Comparison of ENCODE assay signal across 21 cellular contexts in genomic region chr11:129191649-129192048, GRCh38. TPM values are rescaled to one million over a fixed set of nuclear protein-coding genes. Genes with fewer than 3 reads are reported as not detected.
DNase-seq lines count a peak whose midpoint lies in the region; ATAC-seq and TF ChIP-seq lines count a peak whose summit lies in the region.
"Had no signal": no experiment of that assay in that cellular context is flagged by ENCODE, and none has a peak within 500 bp of the region (broad histone marks: within the 10 kb centered on the region; RNA-seq: fewer than 3 reads in every experiment).

No MANE protein-coding gene starts in this region.

- peaks cover 0 to 6% of the 10 kb centered on the region in 2 donors for H3K9me3 Mint-ChIP-seq in stimulated activated naive CD8-positive, alpha-beta T cell treated with anti-CD3 and anti-CD28 coated beads, Interleukin-15, amount 100 ng/mL, for 72 hours
- H3K9me3 Mint-ChIP-seq in activated CD4-positive, alpha-beta memory T cell treated with anti-CD3 and anti-CD28 coated beads, Interleukin-2, amount 10 ng/mL, durations not matched to agents 7 days and 5 days, result peaks cover 2% of the 10 kb centered on the region
- H3K9me3 Mint-ChIP-seq: HFFc6 had no signal

- H3K9ac ChIP-seq in colonic mucosa (ENCODE audit: low read depth in 2 of 2, low read length in 2 of 2), result no peak overlapping the region

- H3K9me3 ChIP-seq in colonic mucosa, result no peaks in the 10 kb centered on the region
- H3K9me3 ChIP-seq: ovary had no signal

- H3K4me3 Mint-ChIP-seq in stimulated activated naive CD8-positive, alpha-beta T cell treated with anti-CD3 and anti-CD28 coated beads, Interleukin-15, amount 100 ng/mL, for 72 hours, result no peak overlapping the region
- H3K4me3 Mint-ChIP-seq in activated CD4-positive, alpha-beta memory T cell treated with anti-CD3 and anti-CD28 coated beads, Interleukin-2, amount 10 ng/mL, durations not matched to agents 7 days and 5 days, result no peak overlapping the region
- H3K4me3 Mint-ChIP-seq: activated CD4-positive, alpha-beta T cell treated with anti-CD3 and anti-CD28 coated beads, Interleukin-2, amount 10 ng/mL, durations not matched to agents 24 days and 14 days; central memory CD8-positive, alpha-beta T cell; HFFc6 had no signal

- H3K27ac Mint-ChIP-seq in stimulated activated naive CD8-positive, alpha-beta T cell treated with anti-CD3 and anti-CD28 coated beads, Interleukin-15, amount 100 ng/mL, for 72 hours, result no peak overlapping the region
- H3K27ac Mint-ChIP-seq in activated CD4-positive, alpha-beta memory T cell treated with anti-CD3 and anti-CD28 coated beads, Interleukin-2, amount 10 ng/mL, durations not matched to agents 7 days and 5 days, result no peak overlapping the region
- H3K27ac Mint-ChIP-seq: activated CD4-positive, alpha-beta T cell treated with anti-CD3 and anti-CD28 coated beads, Interleukin-2, amount 10 ng/mL, durations not matched to agents 24 days and 14 days; HFFc6 had no signal

- no peak for TF ChIP-seq CTCF in colonic mucosa (IDR thresholded peaks at IDR 0.05)

- no peaks in the 10 kb centered on the region for H3K36me3 Mint-ChIP-seq in activated CD4-positive, alpha-beta memory T cell treated with anti-CD3 and anti-CD28 coated beads, Interleukin-2, amount 10 ng/mL, durations not matched to agents 7 days and 5 days (ENCODE audit: low read depth)

- ATAC-seq in stimulated activated naive CD8-positive, alpha-beta T cell treated with anti-CD3 and anti-CD28 coated beads, Interleukin-15, amount 100 ng/mL, for 72 hours, result no peak
- ATAC-seq: GM12878, left ventricle myocardium superior had no signal

- H3K27me3 Mint-ChIP-seq in stimulated activated naive CD8-positive, alpha-beta T cell treated with anti-CD3 and anti-CD28 coated beads, Interleukin-15, amount 100 ng/mL, for 72 hours, result no peaks in the 10 kb centered on the region
- no peaks in the 10 kb centered on the region for H3K27me3 Mint-ChIP-seq in activated CD4-positive, alpha-beta memory T cell treated with anti-CD3 and anti-CD28 coated beads, Interleukin-2, amount 10 ng/mL, durations not matched to agents 7 days and 5 days
- H3K27me3 Mint-ChIP-seq: activated CD4-positive, alpha-beta T cell treated with anti-CD3 and anti-CD28 coated beads, Interleukin-2, amount 10 ng/mL, durations not matched to agents 24 days and 14 days; central memory CD8-positive, alpha-beta T cell had no signal

- CTCF ChIA-PET in activated CD4-positive, alpha-beta memory T cell treated with anti-CD3 and anti-CD28 coated beads, Interleukin-2, amount 10 ng/mL, durations not matched to agents 7 days and 5 days (lab: Charles Lee), result no interaction called here

- no peaks in the 10 kb centered on the region for H3K4me1 Mint-ChIP-seq in stimulated activated naive CD8-positive, alpha-beta T cell treated with anti-CD3 and anti-CD28 coated beads, Interleukin-15, amount 100 ng/mL, for 72 hours
- H3K4me1 Mint-ChIP-seq in activated CD4-positive, alpha-beta memory T cell treated with anti-CD3 and anti-CD28 coated beads, Interleukin-2, amount 10 ng/mL, durations not matched to agents 7 days and 5 days, result no peaks in the 10 kb centered on the region
- H3K4me1 Mint-ChIP-seq: activated CD4-positive, alpha-beta T cell treated with anti-CD3 and anti-CD28 coated beads, Interleukin-2, amount 10 ng/mL, durations not matched to agents 24 days and 14 days; central memory CD8-positive, alpha-beta T cell had no signal

- H3K27ac ChIP-seq in colonic mucosa, result peak overlapping the region; percentile 15
- H3K27ac ChIP-seq: ovary had no signal

- no peaks in the 10 kb centered on the region for H3K36me3 ChIP-seq in colonic mucosa
- H3K36me3 ChIP-seq: ovary had no signal

- H3K4me3 ChIP-seq in colonic mucosa, result no peak overlapping the region
- H3K4me3 ChIP-seq: GM12878, ovary had no signal

- peak; percentile 5 for DNase-seq in NCI-H2029 treated with DMSO at 0.1 percent for 48 hours (lab: John Stamatoyannopoulos, UW)
- no peak for DNase-seq in NCI-H2029 (lab: John Stamatoyannopoulos, UW)
- peak; percentile 27 for DNase-seq in colonic mucosa
- peak; percentile 9 for DNase-seq in left kidney (ENCODE audit: low read depth, low spot score)
- no peak for DNase-seq in stimulated activated naive CD8-positive, alpha-beta T cell treated with anti-CD3 and anti-CD28 coated beads, Interleukin-15, amount 100 ng/mL, for 72 hours
- DNase-seq in activated CD4-positive, alpha-beta memory T cell treated with anti-CD3 and anti-CD28 coated beads, Interleukin-2, amount 10 ng/mL, durations not matched to agents 7 days and 5 days, result no peak
- DNase-seq in ecto neural progenitor cell (ENCODE audit: low spot score), result no peak
- no peak for DNase-seq in H4 (ENCODE audit: low spot score)
- DNase-seq: 8988T; activated CD4-positive, alpha-beta T cell treated with anti-CD3 and anti-CD28 coated beads, Interleukin-2, amount 10 ng/mL, durations not matched to agents 24 days and 14 days; activated naive CD4-positive, alpha-beta T cell; amygdala; effector memory CD4-positive, alpha-beta T cell; GF-D8; HFFc6; left ventricle myocardium superior; NCI-H446; ovary; RPMI8226 had no signal

- H3K4me1 ChIP-seq in colonic mucosa, result no peaks in the 10 kb centered on the region

- POLR2A ChIA-PET in activated CD4-positive, alpha-beta memory T cell treated with anti-CD3 and anti-CD28 coated beads, Interleukin-2, amount 10 ng/mL, durations not matched to agents 7 days and 5 days (lab: Charles Lee), result no interaction called here

- no peaks in the 10 kb centered on the region for H3K27me3 ChIP-seq in colonic mucosa
- H3K27me3 ChIP-seq: ovary had no signal

- intact Hi-C loops in colonic mucosa (cut with DNase I), result no loop called here

RNA-seq across cellular contexts. Expression of gene ARHGAP32, which starts 0.5 kb away (rescaled TPM):
- total RNA-seq in colonic mucosa, result 10 to 100 TPM; 52.6 to 65.7 TPM
- total RNA-seq in activated CD4-positive, alpha-beta memory T cell treated with anti-CD3 and anti-CD28 coated beads, Interleukin-2, amount 10 ng/mL, durations not matched to agents 7 days and 5 days, result 1 to 10 TPM; 1.3 to 1.7 TPM
- 4.8 and 5.1 TPM in 2 replicates for total RNA-seq in H4 (2014; rRNA removed; shearing (Covaris generic))

Comparison
In these comparisons a context has a peak if more than half of its experiments do, and no peak if none do; other contexts are left out.
1. DNase-seq: peak in NCI-H2029 treated with DMSO at 0.1 percent for 48 hours (single experiment), colonic mucosa (single experiment) and left kidney (single experiment); none in NCI-H2029 (single experiment), stimulated activated naive CD8-positive, alpha-beta T cell treated with anti-CD3 and anti-CD28 coated beads, Interleukin-15, amount 100 ng/mL, for 72 hours (0 of 2), activated CD4-positive, alpha-beta memory T cell treated with anti-CD3 and anti-CD28 coated beads, Interleukin-2, amount 10 ng/mL, durations not matched to agents 7 days and 5 days (single experiment), ecto neural progenitor cell (single experiment) and H4 (single experiment).